1 cellular context compared by ENCODE assay signal in genomic region chr7:150361807-150362621, GRCh38.
TF ChIP-seq lines count a peak whose summit lies in the region.

No MANE protein-coding gene starts in this region.

TF ChIP-seq in HepG2, 621 proteins besides CTCF, POLR2A, EP300 and RAD21:
- TF ChIP-seq LBX2 (CRISPR knock-in tag; IDR thresholded peaks at IDR 0.05; ENCODE audit: borderline replicate concordance) (no peak), ZBTB44 (CRISPR knock-in tag; IDR thresholded peaks at IDR 0.05) (no peak), FOSL1 (CRISPR knock-in tag; IDR thresholded peaks at IDR 0.05; ENCODE audit: borderline replicate concordance) (no peak), MLX (CRISPR knock-in tag; IDR thresholded peaks at IDR 0.05) (no peak), ZSCAN25 (CRISPR knock-in tag; IDR thresholded peaks at IDR 0.05) (peak; percentile 74; the same call in 1 of the 2 replicates), ZBTB20 (CRISPR knock-in tag; IDR thresholded peaks at IDR 0.05; ENCODE audit: borderline replicate concordance, low read depth) (no peak), MXI1 (IDR thresholded peaks at IDR 0.05; ENCODE audit: borderline replicate concordance, low read depth, low read length) (no peak), ZNF460 (CRISPR knock-in tag; IDR thresholded peaks at IDR 0.05; ENCODE audit: borderline replicate concordance) (no peak)
